Comparison of ENCODE assay signal across 1 cellular context in the genomic region with DNA sequence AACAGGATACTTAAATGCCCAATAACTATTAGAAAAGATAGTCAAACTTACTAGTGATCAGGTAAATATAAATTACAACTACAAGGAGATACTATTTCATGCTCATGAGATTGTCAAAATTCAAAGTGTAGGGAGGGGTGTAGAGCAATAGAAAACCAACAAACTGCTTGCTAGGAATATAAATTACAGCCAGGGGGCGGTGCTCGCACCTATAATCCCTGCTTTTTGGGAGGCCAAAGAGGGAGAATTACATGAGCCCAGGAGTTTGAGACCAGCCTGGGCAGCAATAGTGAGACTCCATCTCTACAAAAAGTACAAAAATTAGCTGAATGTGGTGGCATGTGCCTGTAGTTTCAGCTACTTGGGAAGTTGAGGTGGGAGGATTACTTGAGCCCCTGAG.
TF ChIP-seq lines count a peak whose summit lies in the region.

No MANE protein-coding gene starts in this region.

TF ChIP-seq in IMR-90, 13 proteins besides CTCF, POLR2A, EP300 and RAD21:
- TF ChIP-seq, protein P1, sequence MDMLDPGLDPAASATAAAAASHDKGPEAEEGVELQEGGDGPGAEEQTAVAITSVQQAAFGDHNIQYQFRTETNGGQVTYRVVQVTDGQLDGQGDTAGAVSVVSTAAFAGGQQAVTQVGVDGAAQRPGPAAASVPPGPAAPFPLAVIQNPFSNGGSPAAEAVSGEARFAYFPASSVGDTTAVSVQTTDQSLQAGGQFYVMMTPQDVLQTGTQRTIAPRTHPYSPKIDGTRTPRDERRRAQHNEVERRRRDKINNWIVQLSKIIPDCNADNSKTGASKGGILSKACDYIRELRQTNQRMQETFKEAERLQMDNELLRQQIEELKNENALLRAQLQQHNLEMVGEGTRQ (IDR thresholded peaks at IDR 0.05; ENCODE audit: low read depth, low read length) = no peak
- TF ChIP-seq CHD1 (IDR thresholded peaks at IDR 0.05; ENCODE audit: low read depth, low read length) (no peak), RFX5 (IDR thresholded peaks at IDR 0.05; ENCODE audit: low read depth, low read length) (no peak), MAFK (IDR thresholded peaks at IDR 0.05; ENCODE audit: low read depth, low read length) (no peak), MXI1 (IDR thresholded peaks at IDR 0.05; ENCODE audit: borderline replicate concordance, low read depth, low read length) (no peak), SMC3 (IDR thresholded peaks at IDR 0.05; ENCODE audit: low read depth, low read length) (peak; percentile 50)
- TF ChIP-seq, protein P2, sequence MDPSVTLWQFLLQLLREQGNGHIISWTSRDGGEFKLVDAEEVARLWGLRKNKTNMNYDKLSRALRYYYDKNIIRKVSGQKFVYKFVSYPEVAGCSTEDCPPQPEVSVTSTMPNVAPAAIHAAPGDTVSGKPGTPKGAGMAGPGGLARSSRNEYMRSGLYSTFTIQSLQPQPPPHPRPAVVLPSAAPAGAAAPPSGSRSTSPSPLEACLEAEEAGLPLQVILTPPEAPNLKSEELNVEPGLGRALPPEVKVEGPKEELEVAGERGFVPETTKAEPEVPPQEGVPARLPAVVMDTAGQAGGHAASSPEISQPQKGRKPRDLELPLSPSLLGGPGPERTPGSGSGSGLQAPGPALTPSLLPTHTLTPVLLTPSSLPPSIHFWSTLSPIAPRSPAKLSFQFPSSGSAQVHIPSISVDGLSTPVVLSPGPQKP (IDR thresholded peaks at IDR 0.05; ENCODE audit: borderline replicate concordance, low read depth, low read length) = no peak
